Comparison of ENCODE assay signal across 15 cellular contexts in genomic region chr17:3798273-3799180, GRCh38. TPM values are rescaled to one million over a fixed set of nuclear protein-coding genes. Genes with fewer than 3 reads are reported as not detected.
DNase-seq lines count a peak whose midpoint lies in the region; ATAC-seq, FAIRE-seq and TF ChIP-seq lines count a peak whose summit lies in the region.
"Had no signal": no experiment of that assay in that cellular context is flagged by ENCODE, and none has a peak within 500 bp of the region (broad histone marks: within the 10 kb centered on the region; RNA-seq: fewer than 3 reads in every experiment).

No MANE protein-coding gene starts in this region.

- H3K27me3 Mint-ChIP-seq in activated T-cell treated with anti-CD3 and anti-CD28 coated beads, Interleukin-2, amount 50 U/mL, for 24 hours: no peaks in the 10 kb centered on the region
- no peaks in the 10 kb centered on the region for H3K27me3 Mint-ChIP-seq in activated T-cell treated with anti-CD3 and anti-CD28 coated beads, Interleukin-2, amount 50 U/mL, for 4 hours (ENCODE audit: low read depth)

- H3K27ac Mint-ChIP-seq in activated T-cell treated with anti-CD3 and anti-CD28 coated beads, Interleukin-2, amount 50 U/mL, for 24 hours: peak overlapping the region; percentile 11
- peak overlapping the region; percentile 89 for H3K27ac Mint-ChIP-seq in stimulated activated effector memory CD8-positive, alpha-beta T cell treated with anti-CD3 and anti-CD28 coated beads, Interleukin-12 subunit alpha, Interleukin-12 subunit beta, amount 100 ng/mL, for 72 hours

- 83% methylated on average over 9 of the region's 15 CpGs for WGBS in right lobe of liver (ENCODE audit: insufficient coverage, low coverage, low lambda C conversion rate, missing lambda C conversion rate)

- H3K27ac ChIP-seq in right lobe of liver (no peak overlapping the region), tibial artery (no peak overlapping the region)
- H3K27ac ChIP-seq: esophagus muscularis mucosa had no signal

- peak; percentile 86 for FAIRE-seq in RCC 7860 (lab: Jason Lieb, UNC)
- FAIRE-seq: A204.1 had no signal

- no peaks in the 10 kb centered on the region for H3K9me3 Mint-ChIP-seq in activated T-cell treated with anti-CD3 and anti-CD28 coated beads, Interleukin-2, amount 50 U/mL, for 24 hours
- no peaks in the 10 kb centered on the region for H3K9me3 Mint-ChIP-seq in activated T-cell treated with anti-CD3 and anti-CD28 coated beads, Interleukin-2, amount 50 U/mL, for 4 hours
- H3K9me3 Mint-ChIP-seq in stimulated activated effector memory CD8-positive, alpha-beta T cell treated with anti-CD3 and anti-CD28 coated beads, Interleukin-12 subunit alpha, Interleukin-12 subunit beta, amount 100 ng/mL, for 72 hours: no peaks in the 10 kb centered on the region

- H3K9me3 ChIP-seq in right lobe of liver (no peaks in the 10 kb centered on the region), tibial artery (no peaks in the 10 kb centered on the region)
- H3K9me3 ChIP-seq: esophagus muscularis mucosa, SK-N-SH, upper lobe of left lung had no signal

- TF ChIP-seq CTCF in right lobe of liver (IDR thresholded peaks at IDR 0.05) (no peak), tibial artery (IDR thresholded peaks at IDR 0.05) (no peak)

- H3K36me3 Mint-ChIP-seq in activated T-cell treated with anti-CD3 and anti-CD28 coated beads, Interleukin-2, amount 50 U/mL, for 24 hours (ENCODE audit: low read depth): peaks cover 20% of the 10 kb centered on the region
- H3K36me3 Mint-ChIP-seq in activated T-cell treated with anti-CD3 and anti-CD28 coated beads, Interleukin-2, amount 50 U/mL, for 4 hours (ENCODE audit: insufficient read depth): peaks cover 4% of the 10 kb centered on the region
- peaks cover 47% of the 10 kb centered on the region for H3K36me3 Mint-ChIP-seq in stimulated activated effector memory CD8-positive, alpha-beta T cell treated with anti-CD3 and anti-CD28 coated beads, Interleukin-12 subunit alpha, Interleukin-12 subunit beta, amount 100 ng/mL, for 72 hours

- no peak for TF ChIP-seq POLR2A in right lobe of liver (IDR thresholded peaks at IDR 0.05)

- H3K36me3 ChIP-seq in right lobe of liver (no peaks in the 10 kb centered on the region), tibial artery (no peaks in the 10 kb centered on the region)
- H3K36me3 ChIP-seq: esophagus muscularis mucosa, upper lobe of left lung had no signal

- no peak for ATAC-seq in activated T-cell treated with anti-CD3 and anti-CD28 coated beads, Interleukin-2, amount 50 U/mL, for 4 hours
- ATAC-seq in right lobe of liver: peak; percentile 42 to 70 (median 54)
- no peak for ATAC-seq in stimulated activated effector memory CD8-positive, alpha-beta T cell treated with anti-CD3 and anti-CD28 coated beads, Interleukin-12 subunit alpha, Interleukin-12 subunit beta, amount 100 ng/mL, for 72 hours
- ATAC-seq: activated CD4-positive, CD25-positive, alpha-beta regulatory T cell treated with anti-CD3 and anti-CD28 coated beads, Interleukin-2, amount 50 U/mL, for 24 hours; HCT116 had no signal

- intact Hi-C loops in right lobe of liver (cut with DNase I) (no loop called here), tibial artery (cut with DNase I; ENCODE audit: low total_unique reads) (no loop called here)

- H3K4me3 ChIP-seq in right lobe of liver: no peak overlapping the region
- H3K4me3 ChIP-seq in tibial artery: no peak overlapping the region
- H3K4me3 ChIP-seq: esophagus muscularis mucosa, upper lobe of left lung had no signal

- no peaks in the 10 kb centered on the region for H3K27me3 ChIP-seq in right lobe of liver
- H3K27me3 ChIP-seq in tibial artery: peaks cover 0 to 12% of the 10 kb centered on the region in 2 donors
- H3K27me3 ChIP-seq: upper lobe of left lung had no signal

- H3K4me1 ChIP-seq in right lobe of liver: peaks cover 0 to 39% (median 18%) of the 10 kb centered on the region in 4 donors
- H3K4me1 ChIP-seq in tibial artery: no peaks in the 10 kb centered on the region

- peaks cover 54% of the 10 kb centered on the region for H3K4me1 Mint-ChIP-seq in activated T-cell treated with anti-CD3 and anti-CD28 coated beads, Interleukin-2, amount 50 U/mL, for 24 hours (ENCODE audit: low read depth)
- H3K4me1 Mint-ChIP-seq in activated T-cell treated with anti-CD3 and anti-CD28 coated beads, Interleukin-2, amount 50 U/mL, for 4 hours (ENCODE audit: low read depth): peaks cover 30% of the 10 kb centered on the region
- H3K4me1 Mint-ChIP-seq in stimulated activated effector memory CD8-positive, alpha-beta T cell treated with anti-CD3 and anti-CD28 coated beads, Interleukin-12 subunit alpha, Interleukin-12 subunit beta, amount 100 ng/mL, for 72 hours: peaks cover 75% of the 10 kb centered on the region

- peak overlapping the region; percentile 3 for H3K4me3 Mint-ChIP-seq in activated T-cell treated with anti-CD3 and anti-CD28 coated beads, Interleukin-2, amount 50 U/mL, for 24 hours
- no peak overlapping the region for H3K4me3 Mint-ChIP-seq in activated T-cell treated with anti-CD3 and anti-CD28 coated beads, Interleukin-2, amount 50 U/mL, for 4 hours
- peak overlapping the region; percentile 80 for H3K4me3 Mint-ChIP-seq in stimulated activated effector memory CD8-positive, alpha-beta T cell treated with anti-CD3 and anti-CD28 coated beads, Interleukin-12 subunit alpha, Interleukin-12 subunit beta, amount 100 ng/mL, for 72 hours

- no peak for DNase-seq in activated T-cell treated with anti-CD3 and anti-CD28 coated beads, Interleukin-2, amount 50 U/mL, for 24 hours
- DNase-seq in activated T-cell treated with anti-CD3 and anti-CD28 coated beads, Interleukin-2, amount 50 U/mL, for 4 hours: no peak
- DNase-seq in RCC 7860 (ENCODE audit: low spot score) (peak; percentile 89), right lobe of liver (peak; percentile 57 to 78 (median 74)), NCI-H2196 treated with DMSO at 0.1 percent for 48 hours (lab: John Stamatoyannopoulos, UW; ENCODE audit: unreplicated experiment) (no peak), tibial artery (no peak), NCI-H226 (no peak)
- DNase-seq in stimulated activated effector memory CD8-positive, alpha-beta T cell treated with anti-CD3 and anti-CD28 coated beads, Interleukin-12 subunit alpha, Interleukin-12 subunit beta, amount 100 ng/mL, for 72 hours (ENCODE audit: low spot score in 2 of 2): no peak
- DNase-seq: NCI-H2081, SK-N-SH had no signal

RNA-seq across cellular contexts. Expression of gene ITGAE, which starts 2.5 kb away (rescaled TPM):
- 10 to 100 TPM; 15.0 to 20.6 (median 18.1) TPM for total RNA-seq in activated T-cell treated with anti-CD3 and anti-CD28 coated beads, Interleukin-2, amount 50 U/mL, for 4 hours
- 1 to 10 TPM; 5.4 to 7.7 (median 5.8) TPM for total RNA-seq in right lobe of liver

RNA-seq across cellular contexts. Expression of gene NCBP3, which starts 47.5 kb away (rescaled TPM):
- total RNA-seq in activated T-cell treated with anti-CD3 and anti-CD28 coated beads, Interleukin-2, amount 50 U/mL, for 4 hours: 10 to 100 TPM; 33.2 to 39.1 (median 36.4) TPM
- 10 to 100 TPM in 4 of 6 experiments, 1 to 10 TPM in 2; 8.6 to 15.1 (median 10.5) TPM for total RNA-seq in right lobe of liver

Comparison
In these comparisons a context has a peak if more than half of its experiments do, and no peak if none do; other contexts are left out.
1. DNase-seq: peak in RCC 7860 (single experiment) and right lobe of liver (3 of 3); none in activated T-cell treated with anti-CD3 and anti-CD28 coated beads, Interleukin-2, amount 50 U/mL, for 24 hours (single experiment), activated T-cell treated with anti-CD3 and anti-CD28 coated beads, Interleukin-2, amount 50 U/mL, for 4 hours (single experiment), stimulated activated effector memory CD8-positive, alpha-beta T cell treated with anti-CD3 and anti-CD28 coated beads, Interleukin-12 subunit alpha, Interleukin-12 subunit beta, amount 100 ng/mL, for 72 hours (0 of 2), NCI-H2196 treated with DMSO at 0.1 percent for 48 hours (single experiment), tibial artery (0 of 2) and NCI-H226 (single experiment).
2. ATAC-seq: peak in right lobe of liver (4 of 4); none in activated T-cell treated with anti-CD3 and anti-CD28 coated beads, Interleukin-2, amount 50 U/mL, for 4 hours (0 of 2) and stimulated activated effector memory CD8-positive, alpha-beta T cell treated with anti-CD3 and anti-CD28 coated beads, Interleukin-12 subunit alpha, Interleukin-12 subunit beta, amount 100 ng/mL, for 72 hours (single experiment).